In genomic region chr18:37566479-37567060, GRCh38 we compare ENCODE assay signal across 8 cellular contexts. TPM values are rescaled to one million over a fixed set of nuclear protein-coding genes. Genes with fewer than 3 reads are reported as not detected.
DNase-seq lines count a peak whose midpoint lies in the region; ATAC-seq and TF ChIP-seq lines count a peak whose summit lies in the region.

No MANE protein-coding gene starts in this region.

- no peak overlapping the region for H3K56ac ChIP-seq in H9 (ENCODE audit: insufficient read length, low read depth, low read length)

- H3K4me3 Mint-ChIP-seq in H9 (peak overlapping the region; percentile 70 to 90), T-cell (peak overlapping the region; percentile 40 to 66 (median 61))

- H3K9ac ChIP-seq in H9 (ENCODE audit: extremely low read depth, insufficient read length, low read length) (no peak overlapping the region), skeletal muscle tissue (ENCODE audit: low read depth in 1 of 3, low read length in 3 of 3) (peak overlapping the region in 1 of 3 donors; percentile 45)

- H2BK15ac ChIP-seq in H9 (ENCODE audit: low read depth, low read length): no peak overlapping the region

- H2BK120ac ChIP-seq in H9 (ENCODE audit: low read depth, low read length, poor library complexity, severe bottlenecking): no peak overlapping the region

- no peak overlapping the region for H3K14ac ChIP-seq in H9 (ENCODE audit: insufficient read depth, low read length)

- no peak overlapping the region for H2BK12ac ChIP-seq in H9 (ENCODE audit: insufficient read length, low read depth, low read length)

- no peak overlapping the region for H3K23ac ChIP-seq in H9 (ENCODE audit: insufficient read length, low read depth, low read length)

- H3K4me1 ChIP-seq in H9 (ENCODE audit: insufficient read depth, low read length) (peaks cover 3% of the 10 kb centered on the region; the same call in 1 of the 2 replicates), left ventricle myocardium inferior (peaks cover 29% of the 10 kb centered on the region), skeletal muscle tissue (ENCODE audit: control insufficient read depth in 3 of 3, insufficient read depth in 3 of 3, low read length in 3 of 3) (peaks cover 16 to 22% (median 20%) of the 10 kb centered on the region in 3 donors)

- no peak overlapping the region for H2AK5ac ChIP-seq in H9 (ENCODE audit: insufficient read length, low read length)

- TF ChIP-seq CTCF in H9 (conservative IDR thresholded peaks at IDR 0.05) (no peak), left ventricle myocardium inferior (IDR thresholded peaks at IDR 0.05; ENCODE audit: borderline replicate concordance) (no peak)

- peaks cover 20% of the 10 kb centered on the region for H3K23me2 ChIP-seq in H9 (ENCODE audit: insufficient read length, low read depth, low read length, poor library complexity, severe bottlenecking)

- H3K4me3 ChIP-seq in left ventricle myocardium inferior (peak overlapping the region; percentile 71), skeletal muscle tissue (ENCODE audit: low read length in 3 of 3) (peak overlapping the region; percentile 54 to 70 (median 62))

- H3K36me3 ChIP-seq in left ventricle myocardium inferior (no peaks in the 10 kb centered on the region), skeletal muscle tissue (ENCODE audit: control insufficient read depth in 3 of 3, insufficient read depth in 3 of 3, low read length in 3 of 3) (no peaks in the 10 kb centered on the region)

- H3K9me3 Mint-ChIP-seq in H9 (no peaks in the 10 kb centered on the region; a peak in 3 of 5 replicates), T-cell (no peaks in the 10 kb centered on the region)

- no CpG with 5 or more reads among the region's 51 CpGs for WGBS in H9 (ENCODE audit: extremely low coverage, insufficient read length, low lambda C conversion rate)

- no peak overlapping the region for H4K5ac ChIP-seq in H9 (ENCODE audit: insufficient read length, low read depth, low read length)

- DNase-seq in H9: no peak
- no peak for DNase-seq in T-cell
- DNase-seq in left ventricle myocardium inferior: no peak
- DNase-seq in left lobe of liver (ENCODE audit: low spot score): no peak
- DNase-seq in COLO829 (ENCODE audit: low spot score): no peak

- ATAC-seq in T-cell (replicated peaks in 1 of 4) (no peak), GM21717 (IDR thresholded peaks at IDR 0.05; ENCODE audit: unreplicated experiment) (no peak), GM21619 (IDR thresholded peaks at IDR 0.05; ENCODE audit: unreplicated experiment) (no peak), left lobe of liver (no peak)

- no peak overlapping the region for H3K4ac ChIP-seq in H9 (ENCODE audit: low read depth, low read length)

- POLR2A ChIA-PET in T-cell (lab: Charles Lee): no interaction called here

- no peak overlapping the region for H2BK5ac ChIP-seq in H9 (ENCODE audit: insufficient read length, low read length)

- H3K4me1 Mint-ChIP-seq in H9: peaks cover 25 to 39% of the 10 kb centered on the region in 2 experiments
- H3K4me1 Mint-ChIP-seq in T-cell: peaks cover 16 to 20% (median 20%) of the 10 kb centered on the region in 3 donors

- no peak overlapping the region for H3K18ac ChIP-seq in H9 (ENCODE audit: insufficient read length, low read depth, low read length)

- H3T11ph ChIP-seq in H9 (ENCODE audit: low read length): no peak overlapping the region

- H3K36me3 Mint-ChIP-seq in H9 (ENCODE audit: insufficient read depth in 1 of 3, low read depth in 3 of 3): peaks cover 0 to 3% (median 0%) of the 10 kb centered on the region in 3 experiments; a peak in 1 of 7 replicates
- no peaks in the 10 kb centered on the region for H3K36me3 Mint-ChIP-seq in T-cell

- no peak overlapping the region for H2AFZ ChIP-seq in H9 (ENCODE audit: low read length)

- H3K9me3 ChIP-seq in H9 (ENCODE audit: control insufficient read depth, low read depth, low read length) (no peaks in the 10 kb centered on the region), left ventricle myocardium inferior (replicated peaks) (no peaks in the 10 kb centered on the region), skeletal muscle tissue (ENCODE audit: control insufficient read depth in 3 of 3, low read length in 3 of 3) (no peaks in the 10 kb centered on the region)

- no peak overlapping the region for H4K91ac ChIP-seq in H9 (ENCODE audit: insufficient read length, low read depth, low read length)

- H3K27ac Mint-ChIP-seq in H9 (no peak overlapping the region), T-cell (no peak overlapping the region)

- no peak overlapping the region for H3K27ac ChIP-seq in H9 (ENCODE audit: insufficient read length, low read depth, low read length)
- no peak overlapping the region for H3K27ac ChIP-seq in left ventricle myocardium inferior (replicated peaks)
- H3K27ac ChIP-seq in skeletal muscle tissue (ENCODE audit: low read depth, low read length): no peak overlapping the region

- H4K8ac ChIP-seq in H9 (replicated peaks; ENCODE audit: insufficient read length, low read depth, low read length): no peak overlapping the region

- H3K27me3 ChIP-seq in H9 (ENCODE audit: insufficient read depth, low read length) (peaks cover 40% of the 10 kb centered on the region), left ventricle myocardium inferior (ENCODE audit: low read depth) (peaks cover 92% of the 10 kb centered on the region), skeletal muscle tissue (ENCODE audit: control insufficient read depth in 3 of 3, insufficient read depth in 3 of 3, low read length in 3 of 3) (peaks cover 58 to 68% (median 67%) of the 10 kb centered on the region in 3 donors)

- H3K79me1 ChIP-seq in H9 (ENCODE audit: insufficient read depth, low read depth, low read length, poor library complexity, severe bottlenecking): no peaks in the 10 kb centered on the region

- intact Hi-C loops in left ventricle myocardium inferior (cut with micrococcal nuclease): no loop called here

- no peak overlapping the region for H2BK20ac ChIP-seq in H9 (ENCODE audit: low read depth, low read length, poor library complexity, severe bottlenecking)

- H3K79me2 ChIP-seq in H9 (ENCODE audit: insufficient read depth, low read length): no peaks in the 10 kb centered on the region

- CTCF ChIA-PET in T-cell (lab: Charles Lee): no interaction called here

- peaks cover 98% of the 10 kb centered on the region for H3K27me3 Mint-ChIP-seq in H9 (ENCODE audit: low read depth)
- peaks cover 69 to 81% of the 10 kb centered on the region in 2 donors for H3K27me3 Mint-ChIP-seq in T-cell

- H3K4me2 ChIP-seq in H9 (ENCODE audit: insufficient read depth, insufficient read length, low read length): peak overlapping the region; percentile 77

- no peaks in the 10 kb centered on the region for H4K20me1 ChIP-seq in H9 (ENCODE audit: control insufficient read depth, insufficient read depth, insufficient read length)

RNA-seq across cellular contexts. Expression of gene CELF4, which starts 1.0 kb away (rescaled TPM):
- 1.1 and 1.5 TPM in 2 replicates for total RNA-seq in H9 (2021)
- total RNA-seq in T-cell: not detected
- total RNA-seq in left ventricle myocardium inferior: 0.60 TPM
- not detected for total RNA-seq in skeletal muscle tissue
- not detected for total RNA-seq in left lobe of liver
